Comparison of ENCODE assay signal across 8 cellular contexts in the genomic region with DNA sequence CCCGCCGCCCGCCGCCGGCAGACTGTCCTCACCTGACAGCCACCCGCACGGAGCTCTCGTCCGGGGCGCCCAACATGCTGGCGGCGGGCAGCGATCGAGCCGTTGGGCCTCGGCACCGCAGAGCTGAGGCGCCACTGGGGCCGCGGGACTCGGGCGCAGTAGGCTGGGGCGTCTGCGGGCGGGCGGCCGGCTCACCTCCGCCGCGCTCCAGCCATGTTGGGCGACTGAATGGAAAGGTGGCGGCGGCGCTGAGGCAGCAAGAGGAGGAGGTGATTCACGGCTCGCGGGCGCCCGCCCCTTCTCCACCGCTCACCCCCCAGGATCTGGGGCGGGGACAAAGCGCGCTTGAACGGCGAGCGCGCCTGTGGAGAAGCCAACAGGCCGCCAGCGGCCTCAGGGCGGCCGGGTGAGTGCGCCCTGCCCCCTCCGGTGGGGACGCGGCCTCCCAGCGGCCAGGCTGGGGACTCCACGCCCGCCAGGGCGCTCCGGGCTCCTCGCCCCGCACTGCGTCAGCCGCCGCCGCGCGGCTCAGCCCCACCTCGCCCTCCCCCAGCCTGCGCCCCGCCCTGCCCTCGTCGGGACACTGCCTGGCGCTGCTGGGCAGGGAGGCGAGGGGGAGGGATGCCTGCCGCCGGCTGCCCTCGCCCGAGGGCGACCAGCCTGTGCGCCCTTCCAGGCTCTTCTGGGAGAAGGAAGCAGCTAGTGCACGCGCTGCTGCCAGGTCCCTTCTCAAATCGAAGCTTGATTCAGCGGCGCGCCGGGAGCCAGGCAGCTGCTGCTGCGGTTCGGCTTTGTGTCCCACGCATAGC. TPM values are rescaled to one million over a fixed set of nuclear protein-coding genes. Genes with fewer than 3 reads are reported as not detected.
DNase-seq lines count a peak whose midpoint lies in the region; ATAC-seq, FAIRE-seq and TF ChIP-seq lines count a peak whose summit lies in the region.

A gene with protein sequence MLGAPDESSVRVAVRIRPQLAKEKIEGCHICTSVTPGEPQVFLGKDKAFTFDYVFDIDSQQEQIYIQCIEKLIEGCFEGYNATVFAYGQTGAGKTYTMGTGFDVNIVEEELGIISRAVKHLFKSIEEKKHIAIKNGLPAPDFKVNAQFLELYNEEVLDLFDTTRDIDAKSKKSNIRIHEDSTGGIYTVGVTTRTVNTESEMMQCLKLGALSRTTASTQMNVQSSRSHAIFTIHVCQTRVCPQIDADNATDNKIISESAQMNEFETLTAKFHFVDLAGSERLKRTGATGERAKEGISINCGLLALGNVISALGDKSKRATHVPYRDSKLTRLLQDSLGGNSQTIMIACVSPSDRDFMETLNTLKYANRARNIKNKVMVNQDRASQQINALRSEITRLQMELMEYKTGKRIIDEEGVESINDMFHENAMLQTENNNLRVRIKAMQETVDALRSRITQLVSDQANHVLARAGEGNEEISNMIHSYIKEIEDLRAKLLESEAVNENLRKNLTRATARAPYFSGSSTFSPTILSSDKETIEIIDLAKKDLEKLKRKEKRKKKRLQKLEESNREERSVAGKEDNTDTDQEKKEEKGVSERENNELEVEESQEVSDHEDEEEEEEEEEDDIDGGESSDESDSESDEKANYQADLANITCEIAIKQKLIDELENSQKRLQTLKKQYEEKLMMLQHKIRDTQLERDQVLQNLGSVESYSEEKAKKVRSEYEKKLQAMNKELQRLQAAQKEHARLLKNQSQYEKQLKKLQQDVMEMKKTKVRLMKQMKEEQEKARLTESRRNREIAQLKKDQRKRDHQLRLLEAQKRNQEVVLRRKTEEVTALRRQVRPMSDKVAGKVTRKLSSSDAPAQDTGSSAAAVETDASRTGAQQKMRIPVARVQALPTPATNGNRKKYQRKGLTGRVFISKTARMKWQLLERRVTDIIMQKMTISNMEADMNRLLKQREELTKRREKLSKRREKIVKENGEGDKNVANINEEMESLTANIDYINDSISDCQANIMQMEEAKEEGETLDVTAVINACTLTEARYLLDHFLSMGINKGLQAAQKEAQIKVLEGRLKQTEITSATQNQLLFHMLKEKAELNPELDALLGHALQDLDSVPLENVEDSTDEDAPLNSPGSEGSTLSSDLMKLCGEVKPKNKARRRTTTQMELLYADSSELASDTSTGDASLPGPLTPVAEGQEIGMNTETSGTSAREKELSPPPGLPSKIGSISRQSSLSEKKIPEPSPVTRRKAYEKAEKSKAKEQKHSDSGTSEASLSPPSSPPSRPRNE (N-terminal part only) (minus strand): TSS at position 226 of the 809 bp plus-strand sequence. CDS start 150 bp downstream, at position 76.

- DNase-seq in GM12891 (ENCODE audit: insufficient read length, low spot score) (peak; percentile 75), NCI-H1417 treated with DMSO at 0.1 percent for 48 hours (lab: John Stamatoyannopoulos, UW) (peak; percentile 73), anterior cingulate cortex (lab: John Stamatoyannopoulos, UW) (peak; percentile 52 to 97 (median 84)), right cardiac atrium (peak; percentile 93 to 96 (median 96)), putamen (ENCODE audit: low spot score) (peak; percentile 94), uterus (peak; percentile 86 to 90)

- H3K27me3 ChIP-seq in right cardiac atrium (ENCODE audit: control insufficient read depth, insufficient read depth) = no peaks in the 10 kb centered on the region
- H3K27me3 ChIP-seq in uterus = no peaks in the 10 kb centered on the region

- no peaks in the 10 kb centered on the region for H3K36me3 ChIP-seq in uterus

- intact Hi-C loops in T-helper 1 cell treated with Interleukin-12 subunit alpha and Interleukin-12 subunit beta and Interleukin-4 antibody, amounts not matched to agents 30 ng/mL and 1 ng/mL, for 36 hours (cut with micrococcal nuclease) = loop anchor here (1.0 to 10.0 kb wide), 9 partner anchors 24 to 1126 kb away; a partner anchor contains a TSS
- intact Hi-C loops in right cardiac atrium (cut with DNase I) (no loop called here), uterus (cut with DNase I; ENCODE audit: low total_unique reads) (no loop called here)

- TF ChIP-seq POLR2A in GM12891 (IDR thresholded peaks at IDR 0.05; ENCODE audit: low read depth, low read length) (peak; percentile 83; the same call in 1 of the 2 replicates), uterus (IDR thresholded peaks at IDR 0.05) (peak; percentile 39 to 72)

- peak; percentile 99 for FAIRE-seq in GM12891 (lab: Jason Lieb, UNC)

- H3K4me1 ChIP-seq in right cardiac atrium (ENCODE audit: control insufficient read depth, insufficient read depth, low read length) (peaks cover 2% of the 10 kb centered on the region), uterus (no peaks in the 10 kb centered on the region)

- ATAC-seq in HG02678 (IDR thresholded peaks at IDR 0.05; ENCODE audit: unreplicated experiment) (peak; percentile 93), right cardiac atrium (peak; percentile 98 to 99)

- under 1% methylated on average over 91 of the region's 91 CpGs for WGBS in right cardiac atrium

- H3K4me3 ChIP-seq in right cardiac atrium (ENCODE audit: low read length) (peak within 1 kb of the TSS; percentile 82), uterus (peak within 1 kb of the TSS; percentile 54 to 89)

- peak; percentile 15 to 85 (median 76) for TF ChIP-seq CTCF in uterus (IDR thresholded peaks at IDR 0.05)

- H3K9me3 ChIP-seq in right cardiac atrium (ENCODE audit: control insufficient read depth, low read length) (no peaks in the 10 kb centered on the region), uterus (no peaks in the 10 kb centered on the region)

- peak within 1 kb of the TSS; percentile 81 for H3K27ac ChIP-seq in right cardiac atrium (ENCODE audit: low read length)
- H3K27ac ChIP-seq in uterus = peak within 1 kb of the TSS; percentile 79 to 89

TF ChIP-seq in GM12891, 5 proteins besides CTCF, POLR2A, EP300 and RAD21:
- TF ChIP-seq PAX5 (IDR thresholded peaks at IDR 0.05; ENCODE audit: insufficient read depth, low read length, severe bottlenecking) (peak; percentile 61), POLR2AphosphoS5 (IDR thresholded peaks at IDR 0.05; ENCODE audit: low read depth, low read length) (peak; percentile 86), TAF1 (IDR thresholded peaks at IDR 0.05; ENCODE audit: low read depth, low read length) (peak; percentile 88), SPI1 (IDR thresholded peaks at IDR 0.05; ENCODE audit: low read depth, low read length) (no peak), POU2F2 (IDR thresholded peaks at IDR 0.05; ENCODE audit: low read depth, low read length) (no peak)
TF ChIP-seq in GM12891: peak in this region for 3.

RNA-seq across cellular contexts. Expression of the gene that starts here (rescaled TPM):
- 17.7 TPM for polyA plus RNA-seq in GM12891 (2012; ENCODE audit: low read depth, missing spikeins)
- total RNA-seq in T-helper 1 cell treated with Interleukin-12 subunit alpha and Interleukin-12 subunit beta and Interleukin-4 antibody, amounts not matched to agents 30 ng/mL and 1 ng/mL, for 36 hours = 13.0 and 13.3 TPM in 2 replicates
- total RNA-seq in right cardiac atrium (10 to 100 TPM; 36.4 to 58.7 (median 41.5) TPM), uterus (10 to 100 TPM in 3 of 4 donors, 1 to 10 TPM in 1; 2.4 to 32.0 (median 17.5) TPM)
- polyA plus RNA-seq in right cardiac atrium = 26.1 TPM

Comparison
In these comparisons a context has a peak if more than half of its experiments do, and no peak if none do; other contexts are left out.
1. Peak in every context shown above with its lines: DNase-seq, ATAC-seq, H3K4me3 ChIP-seq and H3K27ac ChIP-seq.